Comparison of ENCODE assay signal across 2 cellular contexts in genomic region chr11:132716037-132716436, GRCh38.
TF ChIP-seq lines count a peak whose summit lies in the region.

No MANE protein-coding gene starts in this region.

TF ChIP-seq in liver, 16 proteins besides CTCF, POLR2A, EP300 and RAD21 (continued from another document):
- TF ChIP-seq SP1 (IDR thresholded peaks at IDR 0.05): peak; percentile 62

TF ChIP-seq in HepG2, 621 proteins besides CTCF, POLR2A, EP300 and RAD21 (continued from another document):
- no peak for TF ChIP-seq ZNF142 (CRISPR knock-in tag; IDR thresholded peaks at IDR 0.05)
- TF ChIP-seq FLYWCH1 (CRISPR knock-in tag; IDR thresholded peaks at IDR 0.05): no peak
- no peak for TF ChIP-seq ZBTB25 (CRISPR knock-in tag; IDR thresholded peaks at IDR 0.05)
- TF ChIP-seq CSRNP2 (CRISPR knock-in tag; conservative IDR thresholded peaks at IDR 0.05; ENCODE audit: low read depth): no peak
- no peak for TF ChIP-seq ZNF574 (CRISPR knock-in tag; IDR thresholded peaks at IDR 0.05)
- TF ChIP-seq ZSCAN5A (CRISPR knock-in tag; IDR thresholded peaks at IDR 0.05; ENCODE audit: borderline replicate concordance): no peak
- TF ChIP-seq BATF2 (CRISPR knock-in tag; IDR thresholded peaks at IDR 0.05): no peak
- no peak for TF ChIP-seq ZNF121 (CRISPR knock-in tag; IDR thresholded peaks at IDR 0.05)
- no peak for TF ChIP-seq ZNF792 (CRISPR knock-in tag; IDR thresholded peaks at IDR 0.05)
- no peak for TF ChIP-seq TOE1 (CRISPR knock-in tag; IDR thresholded peaks at IDR 0.05)
- no peak for TF ChIP-seq ZNF224 (CRISPR knock-in tag; IDR thresholded peaks at IDR 0.05)
